ENCODE assay signal across 8 cellular contexts in the genomic region with DNA sequence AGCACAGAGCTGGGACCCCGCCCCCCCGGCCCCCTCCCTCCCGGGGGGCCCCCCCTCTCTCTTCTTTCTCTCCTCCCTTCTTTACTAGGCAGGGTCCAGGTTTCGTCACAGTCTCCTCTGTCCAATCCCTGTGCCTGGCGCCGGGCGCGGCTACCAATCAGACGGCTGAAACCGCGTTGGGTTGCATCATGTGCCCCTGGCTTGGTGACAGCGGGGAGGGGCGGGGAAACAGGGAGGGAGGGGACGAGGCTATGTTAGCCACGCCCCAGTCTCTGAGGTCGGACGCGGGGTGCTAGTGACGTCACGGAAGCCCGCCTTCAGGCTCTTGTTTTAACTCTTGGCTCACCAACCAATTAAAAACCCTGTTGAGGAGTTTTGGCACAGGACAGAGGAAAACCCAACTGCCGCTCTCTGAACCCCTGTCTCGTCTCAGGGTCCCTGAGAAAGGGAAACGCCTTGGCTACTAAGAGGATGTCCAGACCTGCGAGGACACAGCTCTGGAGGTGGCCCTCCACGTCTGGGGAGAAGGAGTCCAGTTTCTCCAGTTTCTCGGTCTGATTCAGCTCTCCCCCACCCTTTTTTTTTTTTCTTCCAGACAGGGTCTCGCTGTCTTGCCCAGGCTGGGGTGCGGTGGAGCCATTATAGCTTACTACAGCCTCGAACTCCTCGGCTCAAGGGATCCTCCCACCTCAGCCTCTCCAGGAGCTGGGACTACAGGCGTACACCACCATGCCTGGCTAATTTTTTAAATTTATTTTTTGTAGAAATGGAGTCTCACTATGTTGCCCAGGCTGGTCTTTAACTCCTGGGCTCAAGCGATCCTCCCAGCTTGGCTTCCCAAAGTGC. TPM values are rescaled to one million over a fixed set of nuclear protein-coding genes. Genes with fewer than 3 reads are reported as not detected.
DNase-seq lines count a peak whose midpoint lies in the region; ATAC-seq and TF ChIP-seq lines count a peak whose summit lies in the region.

No MANE protein-coding gene starts in this region.

- peak overlapping the region; percentile 96 for H3K4me3 ChIP-seq in epithelial cell of proximal tubule (ENCODE audit: low read depth, low read length)
- peak overlapping the region; percentile 52 for H3K4me3 ChIP-seq in mononuclear cell (ENCODE audit: low read length)

- H3K36me3 Mint-ChIP-seq in activated T-cell treated with anti-CD3 and anti-CD28 coated beads, Interleukin-2, amount 50 U/mL, for 24 hours (ENCODE audit: low read depth), result no peaks in the 10 kb centered on the region

- peak overlapping the region; percentile 75 for H3K4me3 Mint-ChIP-seq in activated T-cell treated with anti-CD3 and anti-CD28 coated beads, Interleukin-2, amount 50 U/mL, for 24 hours

- TF ChIP-seq CTCF in epithelial cell of proximal tubule (conservative IDR thresholded peaks at IDR 0.05; ENCODE audit: low read depth, low read length), result no peak

- H3K4me1 Mint-ChIP-seq in activated T-cell treated with anti-CD3 and anti-CD28 coated beads, Interleukin-2, amount 50 U/mL, for 24 hours (ENCODE audit: low read depth), result peaks cover 60% of the 10 kb centered on the region

- TF ChIP-seq RAD21 in Ishikawa (IDR thresholded peaks at IDR 0.05; ENCODE audit: low read depth), result no peak

- DNase-seq in DMS 273 (lab: John Stamatoyannopoulos, UW; ENCODE audit: unreplicated experiment), result peak; percentile 100
- peak; percentile 85 for DNase-seq in OCI-M2 (lab: John Stamatoyannopoulos, UW; ENCODE audit: unreplicated experiment)
- peak; percentile 99 for DNase-seq in activated T-cell treated with anti-CD3 and anti-CD28 coated beads, Interleukin-2, amount 50 U/mL, for 24 hours
- peak; percentile 89 for DNase-seq in epithelial cell of proximal tubule (ENCODE audit: low read depth)
- DNase-seq in stimulated activated CD8-positive, alpha-beta memory T cell treated with anti-CD3 and anti-CD28 coated beads, Interleukin-2, amount 100 ng/mL, for 1 hour (ENCODE audit: low read depth in 2 of 2), result peak; percentile 90 to 96

- no peaks in the 10 kb centered on the region for H3K9me3 ChIP-seq in mononuclear cell (ENCODE audit: low read depth, low read length)

- H3K27ac Mint-ChIP-seq in activated T-cell treated with anti-CD3 and anti-CD28 coated beads, Interleukin-2, amount 50 U/mL, for 24 hours, result peak overlapping the region; percentile 85

- peaks cover 76% of the 10 kb centered on the region for H3K4me1 ChIP-seq in mononuclear cell (ENCODE audit: insufficient read depth, low read length)

- peaks cover 56% of the 10 kb centered on the region for H3K27me3 Mint-ChIP-seq in activated T-cell treated with anti-CD3 and anti-CD28 coated beads, Interleukin-2, amount 50 U/mL, for 24 hours

- TF ChIP-seq EP300 in Ishikawa (IDR thresholded peaks at IDR 0.05; ENCODE audit: borderline replicate concordance), result no peak

- peaks cover 51% of the 10 kb centered on the region for H3K27me3 ChIP-seq in mononuclear cell (ENCODE audit: insufficient read depth, low read length)

- peak; percentile 54 for ATAC-seq in GM21619 (IDR thresholded peaks at IDR 0.05; ENCODE audit: unreplicated experiment)

- H3K9me3 Mint-ChIP-seq in activated T-cell treated with anti-CD3 and anti-CD28 coated beads, Interleukin-2, amount 50 U/mL, for 24 hours, result no peaks in the 10 kb centered on the region

TF ChIP-seq in Ishikawa, 13 proteins besides CTCF, POLR2A, EP300 and RAD21:
- peak; percentile 85 for TF ChIP-seq CREB1 (IDR thresholded peaks at IDR 0.05; ENCODE audit: low read depth)
- TF ChIP-seq FOXM1 (IDR thresholded peaks at IDR 0.05; ENCODE audit: borderline replicate concordance, low read depth), result no peak
- TF ChIP-seq NFIC (IDR thresholded peaks at IDR 0.05), result peak; percentile 38; the same call in 1 of the 2 replicates
- no peak for TF ChIP-seq TAF1 (IDR thresholded peaks at IDR 0.05; ENCODE audit: low read depth)
- TF ChIP-seq CEBPB (IDR thresholded peaks at IDR 0.05), result peak; percentile 92
- TF ChIP-seq, protein P1, sequence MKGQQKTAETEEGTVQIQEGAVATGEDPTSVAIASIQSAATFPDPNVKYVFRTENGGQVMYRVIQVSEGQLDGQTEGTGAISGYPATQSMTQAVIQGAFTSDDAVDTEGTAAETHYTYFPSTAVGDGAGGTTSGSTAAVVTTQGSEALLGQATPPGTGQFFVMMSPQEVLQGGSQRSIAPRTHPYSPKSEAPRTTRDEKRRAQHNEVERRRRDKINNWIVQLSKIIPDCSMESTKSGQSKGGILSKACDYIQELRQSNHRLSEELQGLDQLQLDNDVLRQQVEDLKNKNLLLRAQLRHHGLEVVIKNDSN (IDR thresholded peaks at IDR 0.05), result peak; percentile 95
- TF ChIP-seq, protein P2, sequence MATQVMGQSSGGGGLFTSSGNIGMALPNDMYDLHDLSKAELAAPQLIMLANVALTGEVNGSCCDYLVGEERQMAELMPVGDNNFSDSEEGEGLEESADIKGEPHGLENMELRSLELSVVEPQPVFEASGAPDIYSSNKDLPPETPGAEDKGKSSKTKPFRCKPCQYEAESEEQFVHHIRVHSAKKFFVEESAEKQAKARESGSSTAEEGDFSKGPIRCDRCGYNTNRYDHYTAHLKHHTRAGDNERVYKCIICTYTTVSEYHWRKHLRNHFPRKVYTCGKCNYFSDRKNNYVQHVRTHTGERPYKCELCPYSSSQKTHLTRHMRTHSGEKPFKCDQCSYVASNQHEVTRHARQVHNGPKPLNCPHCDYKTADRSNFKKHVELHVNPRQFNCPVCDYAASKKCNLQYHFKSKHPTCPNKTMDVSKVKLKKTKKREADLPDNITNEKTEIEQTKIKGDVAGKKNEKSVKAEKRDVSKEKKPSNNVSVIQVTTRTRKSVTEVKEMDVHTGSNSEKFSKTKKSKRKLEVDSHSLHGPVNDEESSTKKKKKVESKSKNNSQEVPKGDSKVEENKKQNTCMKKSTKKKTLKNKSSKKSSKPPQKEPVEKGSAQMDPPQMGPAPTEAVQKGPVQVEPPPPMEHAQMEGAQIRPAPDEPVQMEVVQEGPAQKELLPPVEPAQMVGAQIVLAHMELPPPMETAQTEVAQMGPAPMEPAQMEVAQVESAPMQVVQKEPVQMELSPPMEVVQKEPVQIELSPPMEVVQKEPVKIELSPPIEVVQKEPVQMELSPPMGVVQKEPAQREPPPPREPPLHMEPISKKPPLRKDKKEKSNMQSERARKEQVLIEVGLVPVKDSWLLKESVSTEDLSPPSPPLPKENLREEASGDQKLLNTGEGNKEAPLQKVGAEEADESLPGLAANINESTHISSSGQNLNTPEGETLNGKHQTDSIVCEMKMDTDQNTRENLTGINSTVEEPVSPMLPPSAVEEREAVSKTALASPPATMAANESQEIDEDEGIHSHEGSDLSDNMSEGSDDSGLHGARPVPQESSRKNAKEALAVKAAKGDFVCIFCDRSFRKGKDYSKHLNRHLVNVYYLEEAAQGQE (IDR thresholded peaks at IDR 0.05; ENCODE audit: low read depth), result no peak
- TF ChIP-seq TCF12 (IDR thresholded peaks at IDR 0.05; ENCODE audit: low read depth), result no peak
- TF ChIP-seq, protein P3, sequence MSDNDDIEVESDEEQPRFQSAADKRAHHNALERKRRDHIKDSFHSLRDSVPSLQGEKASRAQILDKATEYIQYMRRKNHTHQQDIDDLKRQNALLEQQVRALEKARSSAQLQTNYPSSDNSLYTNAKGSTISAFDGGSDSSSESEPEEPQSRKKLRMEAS (IDR thresholded peaks at IDR 0.05), result peak; percentile 74
- no peak for TF ChIP-seq ZBTB7A (IDR thresholded peaks at IDR 0.05; ENCODE audit: low read depth)
- no peak for TF ChIP-seq EGR1 (IDR thresholded peaks at IDR 0.05)
- TF ChIP-seq YY1 (IDR thresholded peaks at IDR 0.05; ENCODE audit: low read depth), result 0 out of 2 replicates have a peak, but pooled peaks have one; percentile 4
- TF ChIP-seq TEAD4 (IDR thresholded peaks at IDR 0.05), result no peak

RNA-seq across cellular contexts. Expression of a gene that starts 0.4 kb away (rescaled TPM):
- total RNA-seq in epithelial cell of proximal tubule (8.5 and 19.1 TPM in 2 replicates), mononuclear cell (0.52 TPM)

RNA-seq across cellular contexts. Expression of a gene that starts 4.4 kb away (rescaled TPM):
- total RNA-seq in epithelial cell of proximal tubule (3.0 and 6.5 TPM in 2 replicates), mononuclear cell (0.52 TPM)

RNA-seq across cellular contexts. Expression of a gene that starts 5.1 kb away (rescaled TPM):
- 4.1 and 11.8 TPM in 2 replicates for total RNA-seq in epithelial cell of proximal tubule
- total RNA-seq in mononuclear cell, result 0.84 TPM

RNA-seq across cellular contexts. Expression of a gene that starts 18.2 kb away (rescaled TPM):
- total RNA-seq in epithelial cell of proximal tubule (8.2 and 14.2 TPM in 2 replicates), mononuclear cell (2.2 TPM)

Comparison
In these comparisons a context has a peak if more than half of its experiments do, and no peak if none do; other contexts are left out.
1. Peak in every context shown above with its lines: DNase-seq, ATAC-seq and H3K4me3 ChIP-seq.